ENCODE assay signal across 8 cellular contexts in the genomic region with DNA sequence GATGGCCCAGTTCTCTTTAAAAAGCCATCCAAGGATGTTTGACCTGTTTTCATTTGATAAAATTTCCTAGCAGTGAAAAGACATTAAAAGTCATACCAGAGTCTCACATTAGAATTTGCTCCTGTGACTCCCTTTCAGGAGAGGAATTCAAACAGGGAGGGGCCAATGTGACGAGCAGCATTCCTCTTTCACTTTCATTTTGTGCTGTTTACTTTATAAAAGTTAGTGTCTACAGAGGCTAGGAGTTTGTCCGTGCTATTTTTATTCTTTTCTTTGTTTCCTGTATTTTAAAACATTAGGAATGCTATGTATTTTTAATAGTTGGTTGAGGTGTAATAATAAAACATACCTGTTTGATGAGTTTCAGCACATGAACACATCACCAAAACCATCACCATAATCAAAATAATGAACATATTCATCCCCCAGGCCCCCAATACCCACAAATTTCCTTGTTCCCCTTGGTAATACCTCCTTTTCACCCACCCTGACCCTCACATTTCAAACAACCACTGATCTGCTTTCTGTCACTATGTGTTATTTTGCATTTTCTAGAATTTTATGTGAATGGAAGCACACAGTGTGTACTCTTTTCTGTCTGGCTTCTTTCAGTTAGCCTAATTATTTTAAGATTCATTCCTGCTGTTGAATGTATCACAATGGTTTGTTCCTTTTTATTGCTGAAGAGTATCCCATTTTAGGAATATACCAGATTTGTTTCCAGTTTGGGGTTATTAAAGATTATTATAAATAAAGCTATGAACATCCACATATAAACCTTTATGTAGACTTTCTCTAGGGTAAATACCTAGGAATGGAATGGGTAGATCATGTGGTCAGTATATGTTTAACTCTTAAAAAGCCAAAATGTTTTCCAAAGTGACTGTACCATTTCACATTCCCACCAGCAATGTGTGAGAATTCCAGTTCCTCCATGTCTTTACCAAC.
DNase-seq lines count a peak whose midpoint lies in the region; ATAC-seq lines count a peak whose summit lies in the region.

No MANE protein-coding gene starts in this region.

- no peaks in the 10 kb centered on the region for H3K9me3 Mint-ChIP-seq in stimulated activated naive B cell treated with anti-CD40 and anti-IgM and Interleukin-4, amounts not matched to agents 10 μg/mL and 1 μg/mL and 100 μg/mL, for 72 hours

- peak overlapping the region; percentile 85 for H3K27ac Mint-ChIP-seq in stimulated activated naive B cell treated with anti-CD40 and anti-IgM and Interleukin-4, amounts not matched to agents 10 μg/mL and 1 μg/mL and 100 μg/mL, for 72 hours

- peaks cover 9 to 19% of the 10 kb centered on the region in 2 donors for H3K4me1 Mint-ChIP-seq in stimulated activated naive B cell treated with anti-CD40 and anti-IgM and Interleukin-4, amounts not matched to agents 10 μg/mL and 1 μg/mL and 100 μg/mL, for 72 hours

- no peaks in the 10 kb centered on the region for H3K27me3 Mint-ChIP-seq in stimulated activated naive B cell treated with anti-CD40 and anti-IgM and Interleukin-4, amounts not matched to agents 10 μg/mL and 1 μg/mL and 100 μg/mL, for 72 hours

- no peaks in the 10 kb centered on the region for H3K9me3 ChIP-seq in adipocyte (ENCODE audit: control insufficient read depth, low read length)

- H3K4me3 Mint-ChIP-seq in stimulated activated naive B cell treated with anti-CD40 and anti-IgM and Interleukin-4, amounts not matched to agents 10 μg/mL and 1 μg/mL and 100 μg/mL, for 72 hours: peak overlapping the region; percentile 71 to 79

- DNase-seq in stimulated activated CD4-positive, alpha-beta T cell treated with anti-CD3 and anti-CD28 coated beads, Interleukin-1b, Interleukin-23, amount 100 ng/mL, for 48 hours: peak; percentile 13
- DNase-seq in stimulated activated CD4-positive, alpha-beta T cell treated with anti-CD3 and anti-CD28 coated beads, Interleukin-4, amount 100 ng/mL, for 1 hour: no peak
- peak; percentile 14 for DNase-seq in NCI-H69 (lab: John Stamatoyannopoulos, UW)
- DNase-seq in adipocyte (ENCODE audit: low read depth): peak; percentile 85
- peak; percentile 23 for DNase-seq in inferior parietal cortex (ENCODE audit: extremely low spot score)
- no peak for DNase-seq in stimulated activated naive B cell treated with anti-CD40 and anti-IgM and Interleukin-4, amounts not matched to agents 10 μg/mL and 1 μg/mL and 100 μg/mL, for 72 hours
- no peak for DNase-seq in SKM-1 (lab: John Stamatoyannopoulos, UW; ENCODE audit: unreplicated experiment)

- H3K4me3 ChIP-seq in adipocyte (ENCODE audit: low read length): peak overlapping the region; percentile 77

- peak overlapping the region; percentile 61 for H3K9ac ChIP-seq in adipocyte (ENCODE audit: low read length)

- H3K36me3 ChIP-seq in adipocyte (ENCODE audit: control insufficient read depth, insufficient read depth, low read length, severe bottlenecking): no peaks in the 10 kb centered on the region

- peaks cover 6% of the 10 kb centered on the region for H3K4me1 ChIP-seq in adipocyte (ENCODE audit: control insufficient read depth, insufficient read depth, low read length)

- no peaks in the 10 kb centered on the region for H3K27me3 ChIP-seq in adipocyte (replicated peaks; ENCODE audit: control insufficient read depth, insufficient read depth, low read length)

- ATAC-seq in stimulated activated naive B cell treated with anti-CD40 and anti-IgM and Interleukin-4, amounts not matched to agents 10 μg/mL and 1 μg/mL and 100 μg/mL, for 72 hours (replicated peaks): peak; percentile 44 to 61
- ATAC-seq in esophagus mucosa: no peak

- H3K36me3 Mint-ChIP-seq in stimulated activated naive B cell treated with anti-CD40 and anti-IgM and Interleukin-4, amounts not matched to agents 10 μg/mL and 1 μg/mL and 100 μg/mL, for 72 hours: no peaks in the 10 kb centered on the region

Comparison
In these comparisons a context has a peak if more than half of its experiments do, and no peak if none do; other contexts are left out.
1. DNase-seq: peak in stimulated activated CD4-positive, alpha-beta T cell treated with anti-CD3 and anti-CD28 coated beads, Interleukin-1b, Interleukin-23, amount 100 ng/mL, for 48 hours (single experiment), NCI-H69 (single experiment), adipocyte (single experiment) and inferior parietal cortex (single experiment); none in stimulated activated CD4-positive, alpha-beta T cell treated with anti-CD3 and anti-CD28 coated beads, Interleukin-4, amount 100 ng/mL, for 1 hour (single experiment), stimulated activated naive B cell treated with anti-CD40 and anti-IgM and Interleukin-4, amounts not matched to agents 10 μg/mL and 1 μg/mL and 100 μg/mL, for 72 hours (single experiment) and SKM-1 (single experiment).